ENCODE assay signal across 9 cellular contexts in the genomic region with DNA sequence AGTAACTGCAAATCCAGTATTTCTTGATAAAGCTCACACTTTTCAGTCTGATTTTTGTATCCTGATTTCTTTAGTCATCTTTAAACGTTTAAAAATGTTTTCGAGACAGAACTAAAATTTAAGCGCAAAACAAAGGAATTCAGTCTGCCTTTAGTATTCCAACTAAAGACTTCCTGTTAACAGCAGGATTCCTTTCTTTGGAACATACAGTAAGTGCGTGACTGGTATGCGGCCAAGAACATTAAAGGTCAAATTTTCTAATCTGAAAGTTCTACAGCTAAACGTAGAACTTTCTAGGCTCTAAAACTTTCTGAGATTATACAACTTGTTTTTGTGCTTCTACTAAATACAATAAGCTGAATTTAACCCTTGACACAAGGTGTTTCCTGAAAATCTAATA. TPM values are rescaled to one million over a fixed set of nuclear protein-coding genes. Genes with fewer than 3 reads are reported as not detected.
DNase-seq lines count a peak whose midpoint lies in the region; ATAC-seq and TF ChIP-seq lines count a peak whose summit lies in the region.
"Had no signal": no experiment of that assay in that cellular context is flagged by ENCODE, and none has a peak within 500 bp of the region (broad histone marks: within the 10 kb centered on the region; RNA-seq: fewer than 3 reads in every experiment).

No MANE protein-coding gene starts in this region.

- H3K27ac ChIP-seq in smooth muscle cell (ENCODE audit: low read depth) = peak overlapping the region; percentile 14

- peaks cover 59% of the 10 kb centered on the region for H3K4me1 Mint-ChIP-seq in HFFc6 (ENCODE audit: low read depth)

- H3K9me3 ChIP-seq in smooth muscle cell (replicated peaks; ENCODE audit: low read depth) = no peaks in the 10 kb centered on the region

- no peak overlapping the region for H3K9ac ChIP-seq in smooth muscle cell (ENCODE audit: low read depth)

- H3K36me3 ChIP-seq in smooth muscle cell (ENCODE audit: low read depth) = peaks cover 9% of the 10 kb centered on the region

- H2AFZ ChIP-seq in smooth muscle cell (ENCODE audit: low read depth) = peak overlapping the region; percentile 15

- TF ChIP-seq CTCF in HFFc6 (IDR thresholded peaks at IDR 0.05) (no peak), smooth muscle cell (IDR thresholded peaks at IDR 0.05; ENCODE audit: borderline replicate concordance, insufficient read depth, poor library complexity, severe bottlenecking) (no peak)

- peak overlapping the region; percentile 79 for H3K27ac Mint-ChIP-seq in HFFc6
- H3K27ac Mint-ChIP-seq: natural killer cell had no signal

- DNase-seq in HFFc6 = peak; percentile 53
- DNase-seq in dedifferentiated amniotic fluid mesenchymal stem cell (ENCODE audit: extremely low spot score) = peak; percentile 26
- DNase-seq in iPS-NIHi7 (ENCODE audit: extremely low spot score) = peak; percentile 18
- DNase-seq in smooth muscle cell (lab: John Stamatoyannopoulos, UW; ENCODE audit: unreplicated experiment) = no peak
- DNase-seq in stimulated activated naive CD4-positive, alpha-beta T cell (lab: John Stamatoyannopoulos, UW) = no peak
- no peak for DNase-seq in A172 (ENCODE audit: low spot score)
- no peak for DNase-seq in NCI-H1436 treated with DMSO at 0.1 percent for 48 hours (lab: John Stamatoyannopoulos, UW)
- DNase-seq: natural killer cell had no signal

- no peak for ATAC-seq in GM19351 (IDR thresholded peaks at IDR 0.05; ENCODE audit: unreplicated experiment)
- ATAC-seq: natural killer cell had no signal

- H4K20me1 ChIP-seq in smooth muscle cell (ENCODE audit: low read depth) = peaks cover 25% of the 10 kb centered on the region

- no peaks in the 10 kb centered on the region for H3F3A ChIP-seq in smooth muscle cell (ENCODE audit: low read depth)

- peak overlapping the region; percentile 44 for H3K4me2 ChIP-seq in smooth muscle cell

- no peaks in the 10 kb centered on the region for H3K9me3 Mint-ChIP-seq in HFFc6
- H3K9me3 Mint-ChIP-seq: natural killer cell had no signal

- peak overlapping the region; percentile 82 for H3K4me3 Mint-ChIP-seq in HFFc6
- H3K4me3 Mint-ChIP-seq: natural killer cell had no signal

- peaks cover 9% of the 10 kb centered on the region for H3K4me1 ChIP-seq in smooth muscle cell (ENCODE audit: low read depth)

- H3K79me2 ChIP-seq in smooth muscle cell (ENCODE audit: low read depth) = peaks cover 24% of the 10 kb centered on the region

- no peaks in the 10 kb centered on the region; the same call in 1 of the 2 replicates for H3K27me3 Mint-ChIP-seq in HFFc6 (ENCODE audit: insufficient read depth)

- WGBS in smooth muscle cell (ENCODE audit: low lambda C conversion rate) = 20% methylated on average over 6 of the region's 6 CpGs

- no peaks in the 10 kb centered on the region for H3K27me3 ChIP-seq in smooth muscle cell (ENCODE audit: low read depth)

- no peak overlapping the region for H3K4me3 ChIP-seq in smooth muscle cell

- H3K36me3 Mint-ChIP-seq in HFFc6 (ENCODE audit: low read depth) = peaks cover 32% of the 10 kb centered on the region
- H3K36me3 Mint-ChIP-seq: natural killer cell had no signal

RNA-seq across cellular contexts. Expression of gene SAV1, which starts 9.9 kb away (rescaled TPM):
- 10 to 100 TPM; 23.3 to 32.6 (median 30.5) TPM for total RNA-seq in HFFc6 (2021; fragmentation: NEBNext Ultra II Directional; extraction: Animal tissue kit (Norgen Biotek cat#: 25700))
- 17.7 and 24.8 TPM in 2 replicates for total RNA-seq in smooth muscle cell
- 17.7 and 18.4 TPM in 2 replicates for polyA plus RNA-seq in smooth muscle cell
- 7.3 and 9.6 TPM in 2 replicates for total RNA-seq in A172 (2014; rRNA removed; shearing (Covaris generic))

Comparison
In these comparisons a context has a peak if more than half of its experiments do, and no peak if none do; other contexts are left out.
1. DNase-seq: peak in HFFc6 (single experiment), dedifferentiated amniotic fluid mesenchymal stem cell (single experiment) and iPS-NIHi7 (single experiment); none in smooth muscle cell (single experiment), stimulated activated naive CD4-positive, alpha-beta T cell (0 of 6), A172 (single experiment) and NCI-H1436 treated with DMSO at 0.1 percent for 48 hours (single experiment).